ENCODE assay signal across 8 cellular contexts in genomic region chr4:124322234-124322831, GRCh38.
DNase-seq lines count a peak whose midpoint lies in the region; ATAC-seq lines count a peak whose summit lies in the region.

No MANE protein-coding gene starts in this region.

- no peaks in the 10 kb centered on the region for H3K79me1 ChIP-seq in mesenchymal stem cell (replicated peaks; ENCODE audit: low read length, poor library complexity, severe bottlenecking)

- H3K36me3 ChIP-seq in CD4-positive, CD25-positive, alpha-beta regulatory T cell (ENCODE audit: control insufficient read depth, insufficient read depth, low read length) = no peaks in the 10 kb centered on the region
- H3K36me3 ChIP-seq in mesenchymal stem cell (ENCODE audit: control insufficient read depth in 1 of 2, insufficient read depth in 2 of 2, low read depth in 1 of 2, low read length in 2 of 2) = no peaks in the 10 kb centered on the region
- H3K36me3 ChIP-seq in effector memory CD4-positive, alpha-beta T cell (ENCODE audit: control insufficient read depth, insufficient read depth, low read length) = no peaks in the 10 kb centered on the region

- no peaks in the 10 kb centered on the region for H3K9me3 Mint-ChIP-seq in CD4-positive, CD25-positive, alpha-beta regulatory T cell

- H3K4me3 Mint-ChIP-seq in CD4-positive, CD25-positive, alpha-beta regulatory T cell = no peak overlapping the region

- no peaks in the 10 kb centered on the region for H3K9me3 ChIP-seq in CD4-positive, CD25-positive, alpha-beta regulatory T cell (ENCODE audit: control insufficient read depth in 2 of 2, low read length in 2 of 2)
- no peaks in the 10 kb centered on the region for H3K9me3 ChIP-seq in mesenchymal stem cell (ENCODE audit: control insufficient read depth, low read length)
- no peaks in the 10 kb centered on the region for H3K9me3 ChIP-seq in effector memory CD4-positive, alpha-beta T cell (ENCODE audit: control insufficient read depth, low read length)

- no peak for ATAC-seq in CD4-positive, CD25-positive, alpha-beta regulatory T cell (ENCODE audit: low read depth in 2 of 2)
- ATAC-seq in GM18909 (IDR thresholded peaks at IDR 0.05; ENCODE audit: poor library complexity, unreplicated experiment) (peak; percentile 65), HG03457 (IDR thresholded peaks at IDR 0.05; ENCODE audit: unreplicated experiment) (no peak)

- no peak overlapping the region for H2BK5ac ChIP-seq in mesenchymal stem cell (ENCODE audit: low read depth, low read length, poor library complexity, severe bottlenecking)

- no peak overlapping the region for H3K4me3 ChIP-seq in CD4-positive, CD25-positive, alpha-beta regulatory T cell (ENCODE audit: low read depth, low read length)
- peak overlapping the region in 1 of 2 experiments; percentile 55 for H3K4me3 ChIP-seq in mesenchymal stem cell (ENCODE audit: insufficient read depth in 1 of 2, low read depth in 1 of 2, low read length in 2 of 2)
- H3K4me3 ChIP-seq in effector memory CD4-positive, alpha-beta T cell (ENCODE audit: insufficient read depth, low read depth, low read length, poor library complexity, severe bottlenecking) = no peak overlapping the region

- peak overlapping the region; percentile 74 for H3K9ac ChIP-seq in mesenchymal stem cell (ENCODE audit: low read length)

- no peaks in the 10 kb centered on the region for H3K27me3 ChIP-seq in CD4-positive, CD25-positive, alpha-beta regulatory T cell (ENCODE audit: control insufficient read depth, insufficient read depth, low read length)
- no peaks in the 10 kb centered on the region for H3K27me3 ChIP-seq in mesenchymal stem cell (ENCODE audit: control insufficient read depth in 1 of 2, insufficient read depth in 1 of 2, low read length in 2 of 2)
- H3K27me3 ChIP-seq in effector memory CD4-positive, alpha-beta T cell (replicated peaks; ENCODE audit: control insufficient read depth, insufficient read depth, low read length, poor library complexity, severe bottlenecking) = no peaks in the 10 kb centered on the region

- no peak overlapping the region for H3K4me2 ChIP-seq in mesenchymal stem cell (ENCODE audit: low read length, poor library complexity, severe bottlenecking)

- H2BK12ac ChIP-seq in mesenchymal stem cell (ENCODE audit: low read length in 2 of 2) = no peak overlapping the region

- peak in 2 of 3 donors; percentile 12 to 29 for DNase-seq in CD4-positive, CD25-positive, alpha-beta regulatory T cell
- DNase-seq in NCI-H1694 (lab: John Stamatoyannopoulos, UW) (peak; percentile 14), mesenchymal stem cell (peak; percentile 53)
- peak; percentile 3 for DNase-seq in central memory CD4-positive, alpha-beta T cell
- DNase-seq in stimulated activated CD4-positive, alpha-beta T cell treated with anti-CD3 and anti-CD28 coated beads, Interleukin-4, amount 100 ng/mL, for 1 hour = no peak
- DNase-seq in effector memory CD4-positive, alpha-beta T cell = no peak

- no CpG with 5 or more reads among the region's 5 CpGs for WGBS in mesenchymal stem cell

- H2AFZ ChIP-seq in mesenchymal stem cell (ENCODE audit: low read depth, low read length) = no peak overlapping the region

- no peaks in the 10 kb centered on the region for H3K4me1 ChIP-seq in CD4-positive, CD25-positive, alpha-beta regulatory T cell (ENCODE audit: control insufficient read depth, insufficient read depth, low read length, poor library complexity, severe bottlenecking)
- no peaks in the 10 kb centered on the region for H3K4me1 ChIP-seq in mesenchymal stem cell (ENCODE audit: control insufficient read depth, insufficient read depth, low read depth, low read length)
- H3K4me1 ChIP-seq in effector memory CD4-positive, alpha-beta T cell (ENCODE audit: control insufficient read depth, insufficient read depth, low read length, poor library complexity, severe bottlenecking) = no peaks in the 10 kb centered on the region

- no peak overlapping the region for H2BK120ac ChIP-seq in mesenchymal stem cell (ENCODE audit: low read depth, low read length)

- no peaks in the 10 kb centered on the region for H3K36me3 Mint-ChIP-seq in CD4-positive, CD25-positive, alpha-beta regulatory T cell

- no peak overlapping the region for H2BK15ac ChIP-seq in mesenchymal stem cell (ENCODE audit: low read depth, poor library complexity, severe bottlenecking)

- H3K27ac Mint-ChIP-seq in CD4-positive, CD25-positive, alpha-beta regulatory T cell = no peak overlapping the region

- H3K14ac ChIP-seq in mesenchymal stem cell (ENCODE audit: low read length in 2 of 2) = no peak overlapping the region

- H3K4me1 Mint-ChIP-seq in CD4-positive, CD25-positive, alpha-beta regulatory T cell = no peaks in the 10 kb centered on the region

- H3K27ac ChIP-seq in CD4-positive, CD25-positive, alpha-beta regulatory T cell (ENCODE audit: insufficient read depth, low read length, poor library complexity, severe bottlenecking) = no peak overlapping the region
- no peak overlapping the region for H3K27ac ChIP-seq in mesenchymal stem cell (ENCODE audit: low read length, poor library complexity, severe bottlenecking)
- no peak overlapping the region for H3K27ac ChIP-seq in effector memory CD4-positive, alpha-beta T cell (ENCODE audit: insufficient read depth, low read length, poor library complexity, severe bottlenecking)

- no peak overlapping the region for H4K91ac ChIP-seq in mesenchymal stem cell (ENCODE audit: low read length)

- H3K4ac ChIP-seq in mesenchymal stem cell (ENCODE audit: low read depth in 1 of 2, low read length in 2 of 2) = no peak overlapping the region

- H2AK5ac ChIP-seq in mesenchymal stem cell (ENCODE audit: low read length, severe bottlenecking) = no peak overlapping the region

- no peak overlapping the region for H4K8ac ChIP-seq in mesenchymal stem cell (ENCODE audit: low read length)

- H3K18ac ChIP-seq in mesenchymal stem cell (ENCODE audit: low read depth in 1 of 2, low read length in 2 of 2) = no peak overlapping the region

- no peaks in the 10 kb centered on the region for H3K27me3 Mint-ChIP-seq in CD4-positive, CD25-positive, alpha-beta regulatory T cell

- H3K23ac ChIP-seq in mesenchymal stem cell (ENCODE audit: low read length in 2 of 2) = no peak overlapping the region

Comparison
In these comparisons a context has a peak if more than half of its experiments do, and no peak if none do; other contexts are left out.
1. DNase-seq: peak in CD4-positive, CD25-positive, alpha-beta regulatory T cell (2 of 3), NCI-H1694 (single experiment), central memory CD4-positive, alpha-beta T cell (single experiment) and mesenchymal stem cell (single experiment); none in stimulated activated CD4-positive, alpha-beta T cell treated with anti-CD3 and anti-CD28 coated beads, Interleukin-4, amount 100 ng/mL, for 1 hour (single experiment) and effector memory CD4-positive, alpha-beta T cell (0 of 3).